In the genomic region with DNA sequence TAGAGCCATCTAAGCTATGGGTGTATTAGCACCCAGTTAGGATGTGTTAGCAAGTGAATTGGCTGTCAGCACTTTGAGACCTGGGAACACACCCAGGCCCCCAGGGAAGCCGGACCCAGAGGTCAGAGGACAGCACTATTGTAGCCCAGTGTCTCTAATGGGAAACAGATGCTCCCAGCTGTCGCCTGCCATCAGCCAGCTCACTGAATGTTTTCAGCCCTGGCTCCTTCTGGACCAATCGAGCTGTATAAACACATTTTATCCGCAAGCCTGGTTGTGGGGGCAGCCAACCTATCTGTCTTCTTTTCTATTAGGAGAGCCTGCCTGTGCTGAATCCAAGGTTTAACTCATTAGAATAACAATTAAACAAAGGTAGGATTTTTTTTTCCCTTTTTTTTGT, we compare ENCODE assay signal across 13 cellular contexts. TPM values are rescaled to one million over a fixed set of nuclear protein-coding genes. Genes with fewer than 3 reads are reported as not detected.
A peak's percentile ranks its signal among the peaks of the same experiment; 100 is the strongest.
DNase-seq lines count a peak whose midpoint lies in the region; ATAC-seq, FAIRE-seq and TF ChIP-seq lines count a peak whose summit lies in the region.
"Had no signal": no experiment of that assay in that cellular context is flagged by ENCODE, and none has a peak within 500 bp of the region (broad histone marks: within the 10 kb centered on the region; RNA-seq: fewer than 3 reads in every experiment).

No MANE protein-coding gene starts in this region.

- TF ChIP-seq CTCF in astrocyte (IDR thresholded peaks at IDR 0.05; ENCODE audit: insufficient read depth, low read depth, low read length), result no peak
- no peak for TF ChIP-seq CTCF in hepatocyte (IDR thresholded peaks at IDR 0.05; ENCODE audit: poor library complexity)
- no peak for TF ChIP-seq CTCF in gastrocnemius medialis (IDR thresholded peaks at IDR 0.05 in 4 of 5, conservative IDR thresholded peaks at IDR 0.05 in 1 of 5)

- H3K9me3 ChIP-seq in HUES6 (ENCODE audit: control insufficient read depth, insufficient read depth, low read depth, low read length) (no peaks in the 10 kb centered on the region), astrocyte (ENCODE audit: insufficient read depth, low read depth, low read length) (no peaks in the 10 kb centered on the region), hepatocyte (ENCODE audit: low read depth) (no peaks in the 10 kb centered on the region), gastrocnemius medialis (no peaks in the 10 kb centered on the region), Karpas-422 (ENCODE audit: low read length) (no peaks in the 10 kb centered on the region)

- H3K9me2 ChIP-seq in hepatocyte (replicated peaks; ENCODE audit: insufficient read depth) (no peaks in the 10 kb centered on the region), Karpas-422 (replicated peaks; ENCODE audit: insufficient read depth, low read length) (no peaks in the 10 kb centered on the region)

- no peak for TF ChIP-seq POLR2A in gastrocnemius medialis (IDR thresholded peaks at IDR 0.05)

- no peak overlapping the region for H2AFZ ChIP-seq in astrocyte (ENCODE audit: low read depth, low read length)
- H2AFZ ChIP-seq in hepatocyte, result no peak overlapping the region
- no peak overlapping the region for H2AFZ ChIP-seq in Karpas-422 (ENCODE audit: low read length)

- no peak overlapping the region for H3K27ac Mint-ChIP-seq in astrocyte (ENCODE audit: unreplicated experiment)
- H3K27ac Mint-ChIP-seq: CD4-positive, alpha-beta T cell had no signal

- H3K4me3 ChIP-seq in HUES6 (ENCODE audit: low read depth, low read length) (no peak overlapping the region), astrocyte (ENCODE audit: insufficient read depth, low read depth, low read length) (no peak overlapping the region), hepatocyte (no peak overlapping the region), gastrocnemius medialis (no peak overlapping the region), Karpas-422 (ENCODE audit: low read length) (no peak overlapping the region)

- peak; percentile 52 to 61 for ATAC-seq in gastrocnemius medialis
- no peak for ATAC-seq in GM18867 (IDR thresholded peaks at IDR 0.05; ENCODE audit: unreplicated experiment)
- no peak for ATAC-seq in GM21360 (IDR thresholded peaks at IDR 0.05; ENCODE audit: unreplicated experiment)

- H3K36me3 Mint-ChIP-seq in astrocyte (ENCODE audit: low read depth, unreplicated experiment), result no peaks in the 10 kb centered on the region

- H3K79me2 ChIP-seq in astrocyte (ENCODE audit: insufficient read depth, low read length), result no peaks in the 10 kb centered on the region
- H3K79me2 ChIP-seq in hepatocyte, result no peaks in the 10 kb centered on the region
- no peaks in the 10 kb centered on the region for H3K79me2 ChIP-seq in Karpas-422 (ENCODE audit: low read length)

- no peaks in the 10 kb centered on the region for H3K4me1 Mint-ChIP-seq in astrocyte (ENCODE audit: low read depth, unreplicated experiment)

- intact Hi-C loops in gastrocnemius medialis (cut with DNase I; ENCODE audit: low total_unique reads), result no loop called here

- FAIRE-seq in astrocyte (lab: Jason Lieb, UNC), result no peak

- no peaks in the 10 kb centered on the region for H4K20me1 ChIP-seq in astrocyte (ENCODE audit: insufficient read depth, low read length)
- H4K20me1 ChIP-seq in hepatocyte (ENCODE audit: insufficient read depth, poor library complexity, severe bottlenecking), result no peaks in the 10 kb centered on the region
- no peaks in the 10 kb centered on the region for H4K20me1 ChIP-seq in Karpas-422 (ENCODE audit: insufficient read depth, low read depth, low read length)

- peaks cover 17% of the 10 kb centered on the region for H3K4me1 ChIP-seq in HUES6 (ENCODE audit: control insufficient read depth, insufficient read depth, low read length)
- no peaks in the 10 kb centered on the region for H3K4me1 ChIP-seq in astrocyte (ENCODE audit: insufficient read depth, low read length)
- H3K4me1 ChIP-seq in hepatocyte (ENCODE audit: insufficient read depth), result peaks cover 12% of the 10 kb centered on the region
- H3K4me1 ChIP-seq in gastrocnemius medialis, result peaks cover 3 to 4% of the 10 kb centered on the region in 2 donors
- H3K4me1 ChIP-seq in Karpas-422 (ENCODE audit: low read length), result no peaks in the 10 kb centered on the region

- H3K9me3 Mint-ChIP-seq in astrocyte (ENCODE audit: unreplicated experiment), result no peaks in the 10 kb centered on the region
- H3K9me3 Mint-ChIP-seq: CD4-positive, alpha-beta T cell had no signal

- H3K27me3 ChIP-seq in HUES6 (ENCODE audit: control insufficient read depth, insufficient read depth, low read length) (no peaks in the 10 kb centered on the region), astrocyte (ENCODE audit: insufficient read depth, low read length) (peaks cover 4% of the 10 kb centered on the region), hepatocyte (no peaks in the 10 kb centered on the region), gastrocnemius medialis (peaks cover 5 to 8% (median 5%) of the 10 kb centered on the region in 3 donors), Karpas-422 (ENCODE audit: low read length) (no peaks in the 10 kb centered on the region)

- H3K4me3 Mint-ChIP-seq in astrocyte (ENCODE audit: unreplicated experiment), result no peak overlapping the region
- H3K4me3 Mint-ChIP-seq: CD4-positive, alpha-beta T cell had no signal

- H3K9ac ChIP-seq in HUES6 (ENCODE audit: low read length), result no peak overlapping the region
- no peak overlapping the region for H3K9ac ChIP-seq in astrocyte (ENCODE audit: low read length)
- H3K9ac ChIP-seq in Karpas-422 (ENCODE audit: low read length), result no peak overlapping the region

- no peaks in the 10 kb centered on the region for H3K36me3 ChIP-seq in HUES6 (ENCODE audit: control insufficient read depth, insufficient read depth, low read length)
- H3K36me3 ChIP-seq in astrocyte (ENCODE audit: insufficient read depth, low read length), result no peaks in the 10 kb centered on the region
- no peaks in the 10 kb centered on the region for H3K36me3 ChIP-seq in hepatocyte (replicated peaks; ENCODE audit: insufficient read depth, low read depth)
- H3K36me3 ChIP-seq in gastrocnemius medialis, result no peaks in the 10 kb centered on the region
- no peaks in the 10 kb centered on the region for H3K36me3 ChIP-seq in Karpas-422 (ENCODE audit: insufficient read depth, low read length)

- DNase-seq in astrocyte (ENCODE audit: low read depth) (peak; percentile 47), hepatocyte (ENCODE audit: low spot score) (peak; percentile 23), gastrocnemius medialis (peak; percentile 8 to 28), Karpas-422 (no peak), NCI-H526 treated with DMSO at 0.1 percent for 48 hours (lab: John Stamatoyannopoulos, UW) (no peak)
- DNase-seq: activated naive CD4-positive, alpha-beta T cell treated with anti-CD3 and anti-CD28 coated beads, Interleukin-2, amount 50 U/mL, for 16 hours; CD4-positive, alpha-beta T cell; mammary epithelial cell; NCI-H2227 treated with DMSO at 0.1 percent for 48 hours; RPMI8226 had no signal

- in situ Hi-C loops in gastrocnemius medialis (cut with MboI; ENCODE audit: low sequenced_read_pairs in 4 of 4), result no loop called here

- H3K27ac ChIP-seq in HUES6 (ENCODE audit: low read depth, low read length), result 0 out of 2 replicates have a peak overlapping the region, but pooled peaks have one; percentile 28
- H3K27ac ChIP-seq in astrocyte (ENCODE audit: low read depth, low read length), result no peak overlapping the region
- peak overlapping the region; percentile 43 for H3K27ac ChIP-seq in hepatocyte
- no peak overlapping the region for H3K27ac ChIP-seq in gastrocnemius medialis
- H3K27ac ChIP-seq in Karpas-422 (ENCODE audit: low read length), result no peak overlapping the region

- 22% methylated on average over 4 of the region's 4 CpGs for WGBS in hepatocyte (ENCODE audit: low lambda C conversion rate, missing lambda C conversion rate)

- H3K27me3 Mint-ChIP-seq in astrocyte (ENCODE audit: low read depth, unreplicated experiment), result peaks cover 3% of the 10 kb centered on the region

- no peak overlapping the region for H3K4me2 ChIP-seq in astrocyte (ENCODE audit: low read length)
- H3K4me2 ChIP-seq in hepatocyte, result peak overlapping the region; percentile 6
- no peak overlapping the region for H3K4me2 ChIP-seq in Karpas-422 (ENCODE audit: low read depth, low read length, poor library complexity, severe bottlenecking)

RNA-seq across cellular contexts. Expression of gene TASP1, which starts 10.8 kb away (rescaled TPM):
- total RNA-seq in astrocyte (10.3 and 10.8 TPM in 2 replicates), hepatocyte (10.1 and 11.1 TPM in 2 replicates), gastrocnemius medialis (1 to 10 TPM; 1.7 to 4.2 (median 2.7) TPM)
- polyA plus RNA-seq in hepatocyte, result 12.9 and 13.7 TPM in 2 replicates
- total RNA-seq in Karpas-422 (2014; rRNA removed; shearing (Covaris generic); ENCODE audit: low replicate concordance), result 13.6 and 15.1 TPM in 2 replicates

Comparison
In these comparisons a context has a peak if more than half of its experiments do, and no peak if none do; other contexts are left out.
1. H3K27ac ChIP-seq: peak in HUES6 (single experiment) and hepatocyte (single experiment); none in astrocyte (single experiment), gastrocnemius medialis (0 of 4) and Karpas-422 (single experiment).
2. DNase-seq: peak in astrocyte (single experiment), hepatocyte (single experiment) and gastrocnemius medialis (2 of 2); none in Karpas-422 (single experiment) and NCI-H526 treated with DMSO at 0.1 percent for 48 hours (single experiment).
3. ATAC-seq: peak in gastrocnemius medialis (2 of 2); none in GM18867 (single experiment) and GM21360 (single experiment).